In genomic region chr7:73893342-73894101, GRCh38 we compare ENCODE assay signal across 14 cellular contexts. TPM values are rescaled to one million over a fixed set of nuclear protein-coding genes. Genes with fewer than 3 reads are reported as not detected.
A peak's percentile ranks its signal among the peaks of the same experiment; 100 is the strongest.
DNase-seq lines count a peak whose midpoint lies in the region; ATAC-seq lines count a peak whose summit lies in the region.
"Had no signal": no experiment of that assay in that cellular context is flagged by ENCODE, and none has a peak within 500 bp of the region (broad histone marks: within the 10 kb centered on the region; RNA-seq: fewer than 3 reads in every experiment).

No MANE protein-coding gene starts in this region.

- no peak overlapping the region for H3K27ac Mint-ChIP-seq in activated T-helper 2 cell treated with anti-CD3 and anti-CD28 coated beads, Interferon-gamma antibody, Interleukin-2, Interleukin-4, amounts not matched to agents 10 μg/mL and 5 μg/mL and 100 μg/mL, durations not matched to agents 14 hours and 24 hours and 36 hours

- WGBS in GM23248 (ENCODE audit: low coverage in 1 of 2, low lambda C conversion rate in 2 of 2, missing lambda C conversion rate in 2 of 2), 2 experiments = 21 to 25% methylated on average over 18 to 19 of the region's 22 CpGs

- H3K4me2 ChIP-seq in GM23248 (ENCODE audit: unreplicated experiment) = peak overlapping the region; percentile 31
- H3K4me2 ChIP-seq in skeletal muscle satellite cell (ENCODE audit: low read length) = peak overlapping the region; percentile 70

- ATAC-seq in HG03280 (IDR thresholded peaks at IDR 0.05; ENCODE audit: unreplicated experiment) = no peak

- no peaks in the 10 kb centered on the region for H3K9me3 ChIP-seq in GM23248 (ENCODE audit: low read depth)
- H3K9me3 ChIP-seq in adipocyte (ENCODE audit: control insufficient read depth, low read length) = no peaks in the 10 kb centered on the region
- H3K9me3 ChIP-seq in skeletal muscle satellite cell (replicated peaks; ENCODE audit: low read length) = no peaks in the 10 kb centered on the region

- no peaks in the 10 kb centered on the region for H3K79me2 ChIP-seq in GM23248 (ENCODE audit: insufficient read depth)

- no peak overlapping the region for H2AFZ ChIP-seq in GM23248

- H3K9ac ChIP-seq in GM23248 = peak overlapping the region; percentile 70
- peak overlapping the region; percentile 75 for H3K9ac ChIP-seq in adipocyte (ENCODE audit: low read length)
- H3K9ac ChIP-seq in skeletal muscle satellite cell (ENCODE audit: low read depth, low read length) = peak overlapping the region; percentile 82

- H3K4me3 Mint-ChIP-seq in activated T-helper 2 cell treated with anti-CD3 and anti-CD28 coated beads, Interferon-gamma antibody, Interleukin-2, Interleukin-4, amounts not matched to agents 10 μg/mL and 5 μg/mL and 100 μg/mL, durations not matched to agents 14 hours and 24 hours and 36 hours (ENCODE audit: low read depth) = no peak overlapping the region

- H3K27me3 ChIP-seq in GM23248 (replicated peaks; ENCODE audit: insufficient read depth) (no peaks in the 10 kb centered on the region), adipocyte (replicated peaks; ENCODE audit: control insufficient read depth, insufficient read depth, low read length) (no peaks in the 10 kb centered on the region), skeletal muscle satellite cell (ENCODE audit: control insufficient read depth, insufficient read depth, low read length) (no peaks in the 10 kb centered on the region)
- H3K27me3 ChIP-seq: tibial nerve had no signal

- H3K36me3 Mint-ChIP-seq in activated T-helper 2 cell treated with anti-CD3 and anti-CD28 coated beads, Interferon-gamma antibody, Interleukin-2, Interleukin-4, amounts not matched to agents 10 μg/mL and 5 μg/mL and 100 μg/mL, durations not matched to agents 14 hours and 24 hours and 36 hours (ENCODE audit: low read depth) = no peaks in the 10 kb centered on the region

- H3K27me3 Mint-ChIP-seq in activated T-helper 2 cell treated with anti-CD3 and anti-CD28 coated beads, Interferon-gamma antibody, Interleukin-2, Interleukin-4, amounts not matched to agents 10 μg/mL and 5 μg/mL and 100 μg/mL, durations not matched to agents 14 hours and 24 hours and 36 hours (ENCODE audit: low read depth) = peaks cover 1% of the 10 kb centered on the region

- H3K4me1 Mint-ChIP-seq in activated T-helper 2 cell treated with anti-CD3 and anti-CD28 coated beads, Interferon-gamma antibody, Interleukin-2, Interleukin-4, amounts not matched to agents 10 μg/mL and 5 μg/mL and 100 μg/mL, durations not matched to agents 14 hours and 24 hours and 36 hours (ENCODE audit: low read depth) = peaks cover 18% of the 10 kb centered on the region

- no peaks in the 10 kb centered on the region for H3K36me3 ChIP-seq in GM23248 (ENCODE audit: low read depth)
- H3K36me3 ChIP-seq in adipocyte (ENCODE audit: control insufficient read depth, insufficient read depth, low read length, severe bottlenecking) = no peaks in the 10 kb centered on the region
- H3K36me3 ChIP-seq in skeletal muscle satellite cell (ENCODE audit: insufficient read depth, low read length) = no peaks in the 10 kb centered on the region
- H3K36me3 ChIP-seq: tibial nerve had no signal

- intact Hi-C loops in activated T-helper 2 cell treated with anti-CD3 and anti-CD28 coated beads, Interferon-gamma antibody, Interleukin-2, Interleukin-4, amounts not matched to agents 10 μg/mL and 5 μg/mL and 100 μg/mL, durations not matched to agents 14 hours and 24 hours and 36 hours (cut with micrococcal nuclease) = no loop called here

- H3K9me3 Mint-ChIP-seq in activated T-helper 2 cell treated with anti-CD3 and anti-CD28 coated beads, Interferon-gamma antibody, Interleukin-2, Interleukin-4, amounts not matched to agents 10 μg/mL and 5 μg/mL and 100 μg/mL, durations not matched to agents 14 hours and 24 hours and 36 hours = peaks cover 11% of the 10 kb centered on the region

- peak overlapping the region; percentile 97 for H3K27ac ChIP-seq in GM23248
- H3K27ac ChIP-seq: SK-N-MC had no signal

- peaks cover 46% of the 10 kb centered on the region for H3F3A ChIP-seq in GM23248 (ENCODE audit: insufficient read depth)

- H3K4me1 ChIP-seq in GM23248 (ENCODE audit: insufficient read depth) (peaks cover 53% of the 10 kb centered on the region), adipocyte (ENCODE audit: control insufficient read depth, insufficient read depth, low read length) (peaks cover 52% of the 10 kb centered on the region), skeletal muscle satellite cell (ENCODE audit: control insufficient read depth, insufficient read depth, low read length) (peaks cover 57% of the 10 kb centered on the region)

- peak; percentile 56 for DNase-seq in GM23248
- no peak for DNase-seq in adipocyte (ENCODE audit: low read depth)
- peak in 28 of 51 donors; percentile 8 to 58 (median 42) for DNase-seq in hypothalamus (lab: John Stamatoyannopoulos, UW)
- no peak for DNase-seq in NCI-H748 treated with DMSO at 0.1 percent for 48 hours (lab: John Stamatoyannopoulos, UW)
- no peak for DNase-seq in activated T-helper 2 cell treated with anti-CD3 and anti-CD28 coated beads, Interferon-gamma antibody, Interleukin-2, Interleukin-4, amounts not matched to agents 10 μg/mL and 5 μg/mL and 100 μg/mL, durations not matched to agents 14 hours and 24 hours and 36 hours (ENCODE audit: low spot score)
- no peak for DNase-seq in DMS53 (lab: John Stamatoyannopoulos, UW)
- DNase-seq: activated CD4-positive, alpha-beta T cell treated with anti-CD3 and anti-CD28 coated beads, Interleukin-2, amount 50 U/mL, for 1 hour; NCI-H510A treated with DMSO at 0.1 percent for 48 hours had no signal

- no peaks in the 10 kb centered on the region for H4K20me1 ChIP-seq in GM23248 (ENCODE audit: insufficient read depth)

- H3K4me3 ChIP-seq in GM23248 = no peak overlapping the region
- no peak overlapping the region for H3K4me3 ChIP-seq in adipocyte (ENCODE audit: low read length)
- no peak overlapping the region for H3K4me3 ChIP-seq in skeletal muscle satellite cell (ENCODE audit: low read length)
- H3K4me3 ChIP-seq: SK-N-MC, tibial nerve had no signal

- in situ Hi-C loops in GM23248 (cut with MboI) = no loop called here

- no peaks in the 10 kb centered on the region for H3K9me2 ChIP-seq in GM23248 (ENCODE audit: insufficient read depth)

RNA-seq across cellular contexts. Expression of gene TMEM270, which starts 32.6 kb away (rescaled TPM):
- total RNA-seq in GM23248 (2014; rRNA removed; shearing (Covaris generic)) = not detected in 2 replicates
- polyA plus RNA-seq in GM23248 (2016; fragmentation: Nextera tagmentation; extraction: Ambion mirVana) = not detected in 2 replicates
- not detected in 2 replicates for total RNA-seq in skeletal muscle satellite cell (2012; rRNA removed)
- not detected in 2 replicates for total RNA-seq in activated T-helper 2 cell treated with anti-CD3 and anti-CD28 coated beads, Interferon-gamma antibody, Interleukin-2, Interleukin-4, amounts not matched to agents 10 μg/mL and 5 μg/mL and 100 μg/mL, durations not matched to agents 14 hours and 24 hours and 36 hours
- total RNA-seq: dermis microvascular lymphatic vessel endothelial cell, tibial nerve had no signal
- polyA plus RNA-seq: neural cell had no signal

RNA-seq across cellular contexts. Expression of gene METTL27, which starts 51.2 kb away (rescaled TPM):
- total RNA-seq in GM23248 (2014; rRNA removed; shearing (Covaris generic)) = 3.5 and 5.3 TPM in 2 replicates
- 6.0 and 6.5 TPM in 2 replicates for polyA plus RNA-seq in GM23248 (2016; fragmentation: Nextera tagmentation; extraction: Ambion mirVana)
- total RNA-seq in skeletal muscle satellite cell (2012; rRNA removed) = 2.5 and 13.3 TPM in 2 replicates
- 0.90 and 0.94 TPM in 2 replicates for total RNA-seq in activated T-helper 2 cell treated with anti-CD3 and anti-CD28 coated beads, Interferon-gamma antibody, Interleukin-2, Interleukin-4, amounts not matched to agents 10 μg/mL and 5 μg/mL and 100 μg/mL, durations not matched to agents 14 hours and 24 hours and 36 hours

Comparison
In these comparisons a context has a peak if more than half of its experiments do, and no peak if none do; other contexts are left out.
1. DNase-seq: peak in GM23248 (single experiment) and hypothalamus (28 of 51); none in adipocyte (single experiment), NCI-H748 treated with DMSO at 0.1 percent for 48 hours (single experiment), activated T-helper 2 cell treated with anti-CD3 and anti-CD28 coated beads, Interferon-gamma antibody, Interleukin-2, Interleukin-4, amounts not matched to agents 10 μg/mL and 5 μg/mL and 100 μg/mL, durations not matched to agents 14 hours and 24 hours and 36 hours (single experiment) and DMS53 (single experiment).
2. Peak in every context shown above with its lines, with median percentiles within 50 percentile points of each other: H3K9ac ChIP-seq.